9 cellular contexts compared by ENCODE assay signal in genomic region chr2:120771556-120772208, GRCh38. TPM values are rescaled to one million over a fixed set of nuclear protein-coding genes. Genes with fewer than 3 reads are reported as not detected.
A peak's percentile ranks its signal among the peaks of the same experiment; 100 is the strongest.
DNase-seq lines count a peak whose midpoint lies in the region; ATAC-seq and TF ChIP-seq lines count a peak whose summit lies in the region.
"Had no signal": no experiment of that assay in that cellular context is flagged by ENCODE, and none has a peak within 500 bp of the region (broad histone marks: within the 10 kb centered on the region; RNA-seq: fewer than 3 reads in every experiment).

No MANE protein-coding gene starts in this region.

- H3K4me1 ChIP-seq in Panc1 (ENCODE audit: control insufficient read depth, insufficient read depth, low read length) (peaks cover 14% of the 10 kb centered on the region), neural progenitor cell (peaks cover 19% of the 10 kb centered on the region)

- no peaks in the 10 kb centered on the region for H3K9me3 Mint-ChIP-seq in neural progenitor cell
- no peaks in the 10 kb centered on the region for H3K9me3 Mint-ChIP-seq in activated CD8-positive, alpha-beta T cell treated with anti-CD3 and anti-CD28 coated beads for 36 hours

- intact Hi-C loops in Panc1 (cut with micrococcal nuclease; ENCODE audit: unreplicated experiment), result no loop called here
- intact Hi-C loops in activated CD8-positive, alpha-beta T cell treated with anti-CD3 and anti-CD28 coated beads for 36 hours (cut with micrococcal nuclease), result no loop called here

- H3K4me1 Mint-ChIP-seq in neural progenitor cell, result peaks cover 78% of the 10 kb centered on the region
- no peaks in the 10 kb centered on the region for H3K4me1 Mint-ChIP-seq in activated CD8-positive, alpha-beta T cell treated with anti-CD3 and anti-CD28 coated beads for 36 hours (ENCODE audit: low read depth)

- peak; percentile 95 for DNase-seq in AG20443 (ENCODE audit: low spot score)
- DNase-seq in Panc1 (ENCODE audit: low read depth, low spot score), result no peak
- peak; percentile 78 for DNase-seq in fibroblast of peridontal ligament (ENCODE audit: extremely low read depth)
- no peak for DNase-seq in neural progenitor cell (ENCODE audit: low spot score)
- DNase-seq in inferior parietal cortex (ENCODE audit: extremely low spot score), result no peak
- DNase-seq in DMS 273 (lab: John Stamatoyannopoulos, UW; ENCODE audit: unreplicated experiment), result no peak
- DNase-seq in activated CD8-positive, alpha-beta T cell treated with anti-CD3 and anti-CD28 coated beads for 36 hours, result no peak
- DNase-seq in activated T-cell treated with anti-CD3 and anti-CD28 coated beads for 4 hours, result no peak

- H4K20me1 ChIP-seq in neural progenitor cell (ENCODE audit: low read depth), result peaks cover 100% of the 10 kb centered on the region

- H3K27me3 ChIP-seq in Panc1 (ENCODE audit: control insufficient read depth, insufficient read depth, low read length), result no peaks in the 10 kb centered on the region
- H3K27me3 ChIP-seq in neural progenitor cell, result no peaks in the 10 kb centered on the region

- H3K36me3 ChIP-seq in Panc1 (ENCODE audit: control insufficient read depth, insufficient read depth, low read length), result no peaks in the 10 kb centered on the region
- no peaks in the 10 kb centered on the region for H3K36me3 ChIP-seq in neural progenitor cell

- no peaks in the 10 kb centered on the region for H3F3A ChIP-seq in neural progenitor cell (ENCODE audit: low read depth)

- in situ Hi-C loops in Panc1 (cut with HindIII; ENCODE audit: low pct_unique_long_range_greater_than_20kb, low sequenced_read_pairs), result no loop called here

- CTCF ChIA-PET in Panc1 (lab: Charles Lee), result no interaction called here
- CTCF ChIA-PET in activated CD8-positive, alpha-beta T cell treated with anti-CD3 and anti-CD28 coated beads for 36 hours (lab: Charles Lee), result interaction anchor here (1.1 kb wide), 1 partner anchor 8 kb away, joined by 3 read pairs; no protein-coding TSS in a partner anchor

- 0 out of 2 replicates have a peak overlapping the region, but pooled peaks have one; percentile 23 for H3K27ac ChIP-seq in Panc1 (ENCODE audit: low read length)
- no peak overlapping the region for H3K27ac ChIP-seq in neural progenitor cell

- no peaks in the 10 kb centered on the region for H3K9me3 ChIP-seq in Panc1 (ENCODE audit: control insufficient read depth, insufficient read depth, low read depth, low read length)
- H3K9me3 ChIP-seq in neural progenitor cell (ENCODE audit: low read depth), result no peaks in the 10 kb centered on the region

- H3K4me2 ChIP-seq in neural progenitor cell, result no peak overlapping the region

- peaks cover 98% of the 10 kb centered on the region for H3K79me2 ChIP-seq in neural progenitor cell (ENCODE audit: low read depth)

- H2AFZ ChIP-seq in neural progenitor cell (replicated peaks), result no peak overlapping the region

- peak overlapping the region; percentile 62 for H3K4me3 Mint-ChIP-seq in neural progenitor cell
- no peak overlapping the region for H3K4me3 Mint-ChIP-seq in activated CD8-positive, alpha-beta T cell treated with anti-CD3 and anti-CD28 coated beads for 36 hours

- peak; percentile 85 for ATAC-seq in Panc1
- no peak for ATAC-seq in activated CD8-positive, alpha-beta T cell treated with anti-CD3 and anti-CD28 coated beads for 36 hours

- TF ChIP-seq CTCF in Panc1 (IDR thresholded peaks at IDR 0.05) (no peak), neural progenitor cell (IDR thresholded peaks at IDR 0.05) (no peak)
- TF ChIP-seq CTCF in activated CD8-positive, alpha-beta T cell treated with anti-CD3 and anti-CD28 coated beads for 36 hours (IDR thresholded peaks at IDR 0.05), result no peak

- BruUV-seq in Panc1 (replicated peaks; lab: Mats Ljungman, UMichigan), result no TSS peak

- H3K27me3 Mint-ChIP-seq in neural progenitor cell (ENCODE audit: insufficient read depth, low read depth), result peaks cover 2% of the 10 kb centered on the region
- H3K27me3 Mint-ChIP-seq in activated CD8-positive, alpha-beta T cell treated with anti-CD3 and anti-CD28 coated beads for 36 hours, result no peaks in the 10 kb centered on the region

- no peak overlapping the region for H3K9ac ChIP-seq in neural progenitor cell

- POLR2A ChIA-PET in Panc1 (lab: Charles Lee), result interaction anchor here (0.8 kb wide), 1 partner anchor 31 kb away, joined by 3 read pairs; no protein-coding TSS in a partner anchor
- POLR2A ChIA-PET in activated CD8-positive, alpha-beta T cell treated with anti-CD3 and anti-CD28 coated beads for 36 hours (lab: Charles Lee), result no interaction called here

- H3K4me3 ChIP-seq in Panc1 (ENCODE audit: low read depth in 2 of 2, low read length in 2 of 2) (no peak overlapping the region), neural progenitor cell (no peak overlapping the region)

- H3K36me3 Mint-ChIP-seq in neural progenitor cell, result peaks cover 1% of the 10 kb centered on the region
- no peaks in the 10 kb centered on the region for H3K36me3 Mint-ChIP-seq in activated CD8-positive, alpha-beta T cell treated with anti-CD3 and anti-CD28 coated beads for 36 hours (ENCODE audit: low read depth)

- peak overlapping the region; percentile 61 for H3K27ac Mint-ChIP-seq in neural progenitor cell
- H3K27ac Mint-ChIP-seq in activated CD8-positive, alpha-beta T cell treated with anti-CD3 and anti-CD28 coated beads for 36 hours, result no peak overlapping the region

RNA-seq across cellular contexts. Expression of gene GLI2, which starts 36.0 kb away (rescaled TPM):
- total RNA-seq in Panc1 (2021; ENCODE audit: unreplicated experiment), result 6.2 TPM
- polyA plus RNA-seq in Panc1 (2012; ENCODE audit: insufficient read length), result 5.1 TPM
- 9.4 and 39.6 TPM in 2 replicates for total RNA-seq in neural progenitor cell (ENCODE audit: low replicate concordance)
- total RNA-seq in activated CD8-positive, alpha-beta T cell treated with anti-CD3 and anti-CD28 coated beads for 36 hours, result not detected
- total RNA-seq: OCI-LY7 had no signal

Comparison
In these comparisons a context has a peak if more than half of its experiments do, and no peak if none do; other contexts are left out.
1. DNase-seq: peak in AG20443 (single experiment) and fibroblast of peridontal ligament (single experiment); none in Panc1 (single experiment), neural progenitor cell (single experiment), inferior parietal cortex (single experiment), DMS 273 (single experiment), activated CD8-positive, alpha-beta T cell treated with anti-CD3 and anti-CD28 coated beads for 36 hours (single experiment) and activated T-cell treated with anti-CD3 and anti-CD28 coated beads for 4 hours (single experiment).